In the genomic region with DNA sequence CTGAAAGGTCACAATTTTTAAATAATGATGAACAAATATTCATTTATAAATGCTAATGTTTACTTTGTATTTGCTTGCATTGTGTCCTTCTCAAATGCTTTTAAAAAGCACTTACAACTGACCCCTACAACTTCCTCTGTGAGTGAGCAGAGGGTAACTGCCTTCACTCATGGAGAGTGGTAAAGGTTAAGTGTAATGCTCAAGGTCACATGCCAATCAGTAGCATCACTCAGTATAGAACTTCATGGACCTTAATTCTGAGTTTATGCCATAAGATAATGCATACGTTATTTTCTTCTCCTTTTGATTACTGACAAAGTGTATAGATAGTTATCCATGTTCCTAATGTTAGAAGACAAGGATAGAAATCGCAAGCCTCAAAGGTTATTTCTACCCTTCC, we compare ENCODE assay signal across 1 cellular context.
TF ChIP-seq lines count a peak whose summit lies in the region.

No MANE protein-coding gene starts in this region.

TF ChIP-seq in SK-N-SH treated with all-trans-retinoic acid at 6 μM for 48 hours, 23 proteins besides CTCF, POLR2A, EP300 and RAD21 (continued from another document):
- TF ChIP-seq ZNF565 (CRISPR knock-in tag; conservative IDR thresholded peaks at IDR 0.05; ENCODE audit: low read depth) (no peak), TOX (CRISPR knock-in tag; IDR thresholded peaks at IDR 0.05; ENCODE audit: borderline replicate concordance) (no peak), ZFP30 (CRISPR knock-in tag; IDR thresholded peaks at IDR 0.05) (no peak), SNAI2 (CRISPR knock-in tag; IDR thresholded peaks at IDR 0.05) (no peak), PPARA (CRISPR knock-in tag; IDR thresholded peaks at IDR 0.05; ENCODE audit: borderline replicate concordance) (no peak)
